ENCODE assay signal across 8 cellular contexts in the genomic region with DNA sequence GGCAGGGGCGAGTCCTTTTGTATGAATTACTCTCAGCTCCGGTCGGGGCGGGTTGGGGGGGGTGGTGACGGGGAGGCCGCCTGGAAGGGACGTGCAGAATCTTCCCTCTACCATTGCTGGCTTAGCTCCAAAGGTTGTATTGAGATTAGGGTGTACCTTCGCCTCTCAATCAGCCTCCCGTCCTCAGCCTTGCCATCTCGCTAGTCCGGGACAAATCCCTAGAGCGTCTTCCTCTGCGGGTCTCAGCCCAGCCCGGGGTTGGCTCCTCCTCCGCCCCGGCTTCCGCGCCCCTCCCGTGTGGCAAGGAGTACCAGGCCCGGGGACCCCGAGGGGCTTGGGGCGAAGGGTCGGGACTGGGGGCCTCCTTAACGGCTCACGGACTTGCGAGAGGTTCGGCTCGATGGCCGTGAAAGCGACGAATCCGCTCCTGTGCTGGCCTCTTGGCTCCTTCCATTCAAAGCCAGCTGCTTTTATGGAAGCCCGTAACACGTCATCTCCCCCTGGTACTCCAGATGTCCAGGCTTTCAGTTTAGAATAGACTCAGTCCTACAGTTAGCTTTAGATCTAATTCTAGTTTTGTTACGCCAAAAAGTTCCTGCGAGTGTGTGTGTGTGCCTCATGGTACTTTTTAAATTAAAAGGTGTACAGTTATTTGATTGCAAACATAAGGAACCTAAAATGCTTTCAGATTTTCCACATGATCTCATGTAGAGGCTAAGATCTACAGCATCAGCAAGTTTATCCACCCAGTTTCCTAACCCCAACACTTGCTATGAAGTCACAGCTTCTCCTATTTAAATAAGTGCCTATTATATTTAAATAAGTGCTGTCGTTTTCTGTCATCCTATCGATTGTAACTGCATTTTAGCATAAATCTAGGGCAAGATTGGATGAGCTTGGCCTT. TPM values are rescaled to one million over a fixed set of nuclear protein-coding genes. Genes with fewer than 3 reads are reported as not detected.
DNase-seq lines count a peak whose midpoint lies in the region; ATAC-seq lines count a peak whose summit lies in the region.

No MANE protein-coding gene starts in this region.

- H3K36me3 Mint-ChIP-seq in activated CD4-positive, alpha-beta T cell treated with anti-CD3 and anti-CD28 coated beads, Interleukin-2, amount 10 ng/mL, durations not matched to agents 24 days and 14 days (ENCODE audit: low read depth) = peaks cover 45% of the 10 kb centered on the region

- peaks cover 26% of the 10 kb centered on the region for H3K4me1 ChIP-seq in mucosa of stomach (ENCODE audit: control insufficient read depth, insufficient read depth, low read length)

- peaks cover 38% of the 10 kb centered on the region for H3K4me1 Mint-ChIP-seq in activated CD4-positive, alpha-beta T cell treated with anti-CD3 and anti-CD28 coated beads, Interleukin-2, amount 10 ng/mL, durations not matched to agents 24 days and 14 days
- H3K4me1 Mint-ChIP-seq in stimulated activated naive CD8-positive, alpha-beta T cell treated with anti-CD3 and anti-CD28 coated beads, Interleukin-15, amount 100 ng/mL, for 72 hours = peaks cover 45% of the 10 kb centered on the region

- peak overlapping the region; percentile 76 for H3K4me3 ChIP-seq in mucosa of stomach (ENCODE audit: low read length)

- peaks cover 7% of the 10 kb centered on the region for H3K9me3 Mint-ChIP-seq in activated CD4-positive, alpha-beta T cell treated with anti-CD3 and anti-CD28 coated beads, Interleukin-2, amount 10 ng/mL, durations not matched to agents 24 days and 14 days
- H3K9me3 Mint-ChIP-seq in stimulated activated naive CD8-positive, alpha-beta T cell treated with anti-CD3 and anti-CD28 coated beads, Interleukin-15, amount 100 ng/mL, for 72 hours = no peaks in the 10 kb centered on the region

- peak overlapping the region; percentile 100 for H3K27ac Mint-ChIP-seq in activated CD4-positive, alpha-beta T cell treated with anti-CD3 and anti-CD28 coated beads, Interleukin-2, amount 10 ng/mL, durations not matched to agents 24 days and 14 days
- peak overlapping the region; percentile 99 to 100 for H3K27ac Mint-ChIP-seq in stimulated activated naive CD8-positive, alpha-beta T cell treated with anti-CD3 and anti-CD28 coated beads, Interleukin-15, amount 100 ng/mL, for 72 hours

- H3K36me3 ChIP-seq in mucosa of stomach (ENCODE audit: control insufficient read depth, insufficient read depth, low read length) = peaks cover 11% of the 10 kb centered on the region

- ATAC-seq in GM18867 (IDR thresholded peaks at IDR 0.05; ENCODE audit: unreplicated experiment) = peak; percentile 30
- ATAC-seq in HG03064 (IDR thresholded peaks at IDR 0.05; ENCODE audit: low read depth, unreplicated experiment) = peak; percentile 29
- peak; percentile 59 for ATAC-seq in stimulated activated naive CD8-positive, alpha-beta T cell treated with anti-CD3 and anti-CD28 coated beads, Interleukin-15, amount 100 ng/mL, for 72 hours

- peaks cover 10% of the 10 kb centered on the region for H3K27me3 Mint-ChIP-seq in activated CD4-positive, alpha-beta T cell treated with anti-CD3 and anti-CD28 coated beads, Interleukin-2, amount 10 ng/mL, durations not matched to agents 24 days and 14 days
- H3K27me3 Mint-ChIP-seq in stimulated activated naive CD8-positive, alpha-beta T cell treated with anti-CD3 and anti-CD28 coated beads, Interleukin-15, amount 100 ng/mL, for 72 hours = no peaks in the 10 kb centered on the region

- H3K9ac ChIP-seq in mucosa of stomach (ENCODE audit: low read length) = peak overlapping the region; percentile 97

- peak overlapping the region; percentile 97 for H3K4me3 Mint-ChIP-seq in activated CD4-positive, alpha-beta T cell treated with anti-CD3 and anti-CD28 coated beads, Interleukin-2, amount 10 ng/mL, durations not matched to agents 24 days and 14 days
- H3K4me3 Mint-ChIP-seq in stimulated activated naive CD8-positive, alpha-beta T cell treated with anti-CD3 and anti-CD28 coated beads, Interleukin-15, amount 100 ng/mL, for 72 hours = peak overlapping the region; percentile 88 to 89

- H3K27me3 ChIP-seq in mucosa of stomach (ENCODE audit: control insufficient read depth, insufficient read depth, low read length) = no peaks in the 10 kb centered on the region

- DNase-seq in AG08395 (ENCODE audit: low spot score) (peak; percentile 57), NCI-H2227 (lab: John Stamatoyannopoulos, UW; ENCODE audit: unreplicated experiment) (peak; percentile 93), epidermal melanocyte (ENCODE audit: insufficient read length, low spot score) (peak; percentile 33)
- peak; percentile 92 for DNase-seq in activated CD4-positive, alpha-beta T cell treated with anti-CD3 and anti-CD28 coated beads, Interleukin-2, amount 10 ng/mL, durations not matched to agents 24 days and 14 days
- no peak for DNase-seq in stimulated activated naive CD8-positive, alpha-beta T cell treated with anti-CD3 and anti-CD28 coated beads, Interleukin-15, amount 100 ng/mL, for 72 hours

- intact Hi-C loops in activated CD4-positive, alpha-beta T cell treated with anti-CD3 and anti-CD28 coated beads, Interleukin-2, amount 10 ng/mL, durations not matched to agents 24 days and 14 days (cut with micrococcal nuclease) = loop anchor here (1.0 to 5.0 kb wide), 9 partner anchors 59 to 1763 kb away; partner anchors contain the start of genes COX7A2, MTO1 and TMEM30A

- no peaks in the 10 kb centered on the region for H3K9me3 ChIP-seq in mucosa of stomach (ENCODE audit: control insufficient read depth, low read length)

RNA-seq across cellular contexts. Expression of gene EEF1A1, which starts 0.8 kb away (rescaled TPM):
- 9,514 and 9,634 TPM in 2 replicates for total RNA-seq in activated CD4-positive, alpha-beta T cell treated with anti-CD3 and anti-CD28 coated beads, Interleukin-2, amount 10 ng/mL, durations not matched to agents 24 days and 14 days

Comparison
In these comparisons a context has a peak if more than half of its experiments do, and no peak if none do; other contexts are left out.
1. DNase-seq: peak in AG08395 (single experiment), NCI-H2227 (single experiment), activated CD4-positive, alpha-beta T cell treated with anti-CD3 and anti-CD28 coated beads, Interleukin-2, amount 10 ng/mL, durations not matched to agents 24 days and 14 days (single experiment) and epidermal melanocyte (single experiment); none in stimulated activated naive CD8-positive, alpha-beta T cell treated with anti-CD3 and anti-CD28 coated beads, Interleukin-15, amount 100 ng/mL, for 72 hours (0 of 2).
2. Peak in every context shown above with its lines, with median percentiles within 50 percentile points of each other: ATAC-seq.